ENCODE assay signal across 17 cellular contexts in the genomic region with DNA sequence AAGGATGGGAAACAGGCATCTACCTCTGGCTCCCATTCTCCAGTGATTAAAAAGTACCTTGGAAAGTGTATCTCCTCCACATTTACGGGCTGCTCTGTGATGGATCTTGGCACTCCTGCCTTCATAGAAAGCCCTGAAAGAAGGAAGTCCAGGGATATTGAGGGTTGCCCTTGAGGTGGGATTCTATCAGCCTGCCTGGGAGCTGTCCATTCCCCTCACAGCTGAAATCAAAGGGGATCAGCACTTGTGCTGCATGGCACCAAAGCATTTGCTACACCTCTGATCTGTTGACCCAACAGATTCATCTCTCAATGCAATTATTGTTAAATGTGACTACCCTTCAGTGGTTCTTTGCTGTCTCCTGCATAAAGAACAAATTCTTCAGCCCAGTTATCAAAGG.
"Had no signal": no experiment of that assay in that cellular context is flagged by ENCODE, and none has a peak within 500 bp of the region (broad histone marks: within the 10 kb centered on the region; RNA-seq: fewer than 3 reads in every experiment).

No MANE protein-coding gene starts in this region.

- H3K4me1 ChIP-seq: left ventricle myocardium inferior, pancreas, testis, upper lobe of right lung had no signal

- H3K27me3 ChIP-seq: brain microvascular endothelial cell, pancreas, testis, upper lobe of right lung had no signal

- H3K4me3 ChIP-seq: left ventricle myocardium inferior, pancreas, testis, upper lobe of right lung had no signal

- H3K36me3 ChIP-seq: brain microvascular endothelial cell, left ventricle myocardium inferior, pancreas, upper lobe of right lung had no signal

- H3K4me1 Mint-ChIP-seq: activated CD8-positive, alpha-beta memory T cell treated with anti-CD3 and anti-CD28 coated beads, Interleukin-2, amount 10 ng/mL, durations not matched to agents 7 days and 5 days; activated naive CD4-positive, alpha-beta T cell treated with anti-CD3 and anti-CD28 coated beads, Interleukin-2, amount 50 U/mL, for 24 hours; memory B cell; neural crest cell; stimulated activated naive CD8-positive, alpha-beta T cell treated with anti-CD3 and anti-CD28 coated beads, Interleukin-15, amount 100 ng/mL, for 72 hours; T-helper 17 cell had no signal

- H3K27ac ChIP-seq: brain microvascular endothelial cell, left ventricle myocardium inferior, pancreas, testis, upper lobe of right lung had no signal

- H3K9me3 Mint-ChIP-seq: activated naive CD4-positive, alpha-beta T cell treated with anti-CD3 and anti-CD28 coated beads, Interleukin-2, amount 50 U/mL, for 24 hours; activated T-cell treated with anti-CD3 and anti-CD28 coated beads, Interleukin-2, amount 50 U/mL, for 24 hours; memory B cell had no signal

- H3K4me3 Mint-ChIP-seq: activated CD8-positive, alpha-beta memory T cell treated with anti-CD3 and anti-CD28 coated beads, Interleukin-2, amount 10 ng/mL, durations not matched to agents 7 days and 5 days; activated naive CD4-positive, alpha-beta T cell treated with anti-CD3 and anti-CD28 coated beads, Interleukin-2, amount 50 U/mL, for 24 hours; activated T-cell treated with anti-CD3 and anti-CD28 coated beads, Interleukin-2, amount 50 U/mL, for 24 hours; memory B cell; neural crest cell; stimulated activated naive CD8-positive, alpha-beta T cell treated with anti-CD3 and anti-CD28 coated beads, Interleukin-15, amount 100 ng/mL, for 72 hours; T-helper 17 cell had no signal

- H3K27me3 Mint-ChIP-seq: activated naive CD4-positive, alpha-beta T cell treated with anti-CD3 and anti-CD28 coated beads, Interleukin-2, amount 50 U/mL, for 24 hours; stimulated activated naive CD8-positive, alpha-beta T cell treated with anti-CD3 and anti-CD28 coated beads, Interleukin-15, amount 100 ng/mL, for 72 hours had no signal

- H3K27ac Mint-ChIP-seq: activated CD8-positive, alpha-beta memory T cell treated with anti-CD3 and anti-CD28 coated beads, Interleukin-2, amount 10 ng/mL, durations not matched to agents 7 days and 5 days; activated naive CD4-positive, alpha-beta T cell treated with anti-CD3 and anti-CD28 coated beads, Interleukin-2, amount 50 U/mL, for 24 hours; activated T-cell treated with anti-CD3 and anti-CD28 coated beads, Interleukin-2, amount 50 U/mL, for 24 hours; memory B cell; stimulated activated naive CD8-positive, alpha-beta T cell treated with anti-CD3 and anti-CD28 coated beads, Interleukin-15, amount 100 ng/mL, for 72 hours; T-helper 17 cell had no signal

- H3K36me3 Mint-ChIP-seq: activated CD8-positive, alpha-beta memory T cell treated with anti-CD3 and anti-CD28 coated beads, Interleukin-2, amount 10 ng/mL, durations not matched to agents 7 days and 5 days; activated naive CD4-positive, alpha-beta T cell treated with anti-CD3 and anti-CD28 coated beads, Interleukin-2, amount 50 U/mL, for 24 hours; memory B cell had no signal

- DNase-seq: activated CD4-positive, alpha-beta T cell treated with anti-CD3 and anti-CD28 coated beads, Interleukin-2, amount 50 U/mL, for 4 hours; activated CD8-positive, alpha-beta memory T cell treated with anti-CD3 and anti-CD28 coated beads, Interleukin-2, amount 10 ng/mL, durations not matched to agents 7 days and 5 days; activated effector memory CD4-positive, alpha-beta T cell treated with Interleukin-2 at 50 U/mL for 16 hours; activated T-cell treated with anti-CD3 and anti-CD28 coated beads, Interleukin-2, amount 50 U/mL, for 24 hours; amniotic stem cell; brain microvascular endothelial cell; foreskin fibroblast; left ventricle myocardium inferior; pancreas; stimulated activated CD4-positive, alpha-beta T cell treated with anti-CD3 and anti-CD28 coated beads, Interleukin-4, amount 100 ng/mL, for 24 hours; stimulated activated naive CD8-positive, alpha-beta T cell treated with anti-CD3 and anti-CD28 coated beads, Interleukin-15, amount 100 ng/mL, for 72 hours; T-helper 17 cell; testis; upper lobe of right lung had no signal
